Comparison of ENCODE assay signal across 10 cellular contexts in the genomic region with DNA sequence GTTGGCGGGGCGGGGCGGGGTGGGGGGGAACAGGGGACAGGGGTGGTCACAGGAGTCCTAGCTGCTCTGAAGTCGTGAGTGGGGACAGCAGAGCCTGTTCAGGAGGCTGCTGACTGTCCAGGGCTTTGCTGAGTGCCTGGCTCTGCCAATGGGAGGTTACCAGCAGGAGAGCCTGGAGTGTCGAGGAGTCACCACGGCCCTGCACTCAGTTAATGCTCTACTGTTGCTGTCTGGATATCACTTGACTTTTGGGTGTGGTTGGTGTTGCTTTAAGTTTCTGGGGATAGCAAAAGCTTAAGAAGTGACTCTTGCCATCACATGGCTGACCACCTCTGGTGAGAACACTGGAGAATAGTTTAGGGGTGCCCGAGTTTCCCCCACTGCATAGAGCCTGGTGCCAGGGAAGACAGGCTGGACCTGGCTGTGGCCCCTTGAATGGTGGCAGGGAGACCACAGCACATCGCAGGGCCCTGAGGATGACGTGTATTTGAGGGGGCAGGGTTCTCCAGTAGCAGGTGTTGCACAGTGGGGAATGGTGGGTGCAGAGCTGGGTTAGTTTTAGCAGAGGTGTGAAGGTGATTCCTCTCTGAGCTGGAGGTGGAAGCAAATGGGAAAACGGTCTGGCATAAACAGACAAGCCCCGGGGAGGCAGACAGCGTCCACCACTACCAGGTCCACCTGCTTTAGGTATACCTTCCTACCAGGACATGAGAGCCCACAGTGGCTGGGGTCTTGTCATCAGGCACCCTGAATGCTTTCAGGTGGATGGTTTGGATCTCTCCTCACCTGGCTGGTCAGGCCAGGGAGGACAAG. TPM values are rescaled to one million over a fixed set of nuclear protein-coding genes. Genes with fewer than 3 reads are reported as not detected.
DNase-seq lines count a peak whose midpoint lies in the region; ATAC-seq and TF ChIP-seq lines count a peak whose summit lies in the region.
"Had no signal": no experiment of that assay in that cellular context is flagged by ENCODE, and none has a peak within 500 bp of the region (broad histone marks: within the 10 kb centered on the region; RNA-seq: fewer than 3 reads in every experiment).

No MANE protein-coding gene starts in this region.

- peak; percentile 22 for ATAC-seq in foreskin keratinocyte

- no peaks in the 10 kb centered on the region for H3K27me3 ChIP-seq in foreskin keratinocyte
- H3K27me3 ChIP-seq in HAP-1 (ENCODE audit: low read depth), result no peaks in the 10 kb centered on the region

- TF ChIP-seq CTCF in foreskin keratinocyte (conservative IDR thresholded peaks at IDR 0.05), result no peak

- DNase-seq in AG08395 (ENCODE audit: low spot score) (peak; percentile 33), GM03348 (ENCODE audit: low spot score) (peak; percentile 57), SW480 (ENCODE audit: low spot score) (peak; percentile 34), foreskin keratinocyte (peak in 1 of 2 donors; percentile 23), NCI-H187 treated with DMSO at 0.1 percent for 48 hours (lab: John Stamatoyannopoulos, UW) (no peak), SK-N-DZ (ENCODE audit: low spot score) (no peak), HAP-1 (ENCODE audit: low spot score in 2 of 2) (no peak), Ammon's horn (ENCODE audit: low spot score) (no peak)
- DNase-seq: activated CD4-positive, alpha-beta T cell treated with anti-CD3 and anti-CD28 coated beads for 4 hours; NCI-H524 had no signal

- H3K9me3 ChIP-seq in HAP-1, result no peaks in the 10 kb centered on the region; the same call in 1 of the 2 replicates

- H3K4me1 ChIP-seq in foreskin keratinocyte, result peaks cover 17% of the 10 kb centered on the region
- no peaks in the 10 kb centered on the region for H3K4me1 ChIP-seq in HAP-1

- H3K4me3 ChIP-seq in HAP-1, result no peak overlapping the region

- in situ Hi-C loops in HAP-1 (cut with MboI; ENCODE audit: low sequenced_read_pairs), result no loop called here

- peaks cover 2% of the 10 kb centered on the region; the same call in 1 of the 2 replicates for H3K36me3 ChIP-seq in HAP-1 (replicated peaks)

- no peak overlapping the region for H3K27ac ChIP-seq in foreskin keratinocyte

RNA-seq across cellular contexts. Expression of gene CAMK2B, which starts 54.2 kb away (rescaled TPM):
- 0.46 and 1.5 TPM in 2 replicates for total RNA-seq in foreskin keratinocyte
- polyA plus RNA-seq in foreskin keratinocyte, result 0.88 and 1.3 TPM in 2 replicates
- polyA plus RNA-seq in SK-N-DZ (2014; cell fraction: cytosol; rRNA removed), result 0.45 and 2.1 TPM in 2 replicates
- polyA plus RNA-seq in SK-N-DZ (2014; cell fraction: nucleus; rRNA removed), result 0.59 and 3.4 TPM in 2 replicates

Comparison
In these comparisons a context has a peak if more than half of its experiments do, and no peak if none do; other contexts are left out.
1. DNase-seq: peak in AG08395 (single experiment), GM03348 (single experiment) and SW480 (single experiment); none in NCI-H187 treated with DMSO at 0.1 percent for 48 hours (single experiment), SK-N-DZ (single experiment), HAP-1 (0 of 2) and Ammon's horn (single experiment).